In the genomic region with DNA sequence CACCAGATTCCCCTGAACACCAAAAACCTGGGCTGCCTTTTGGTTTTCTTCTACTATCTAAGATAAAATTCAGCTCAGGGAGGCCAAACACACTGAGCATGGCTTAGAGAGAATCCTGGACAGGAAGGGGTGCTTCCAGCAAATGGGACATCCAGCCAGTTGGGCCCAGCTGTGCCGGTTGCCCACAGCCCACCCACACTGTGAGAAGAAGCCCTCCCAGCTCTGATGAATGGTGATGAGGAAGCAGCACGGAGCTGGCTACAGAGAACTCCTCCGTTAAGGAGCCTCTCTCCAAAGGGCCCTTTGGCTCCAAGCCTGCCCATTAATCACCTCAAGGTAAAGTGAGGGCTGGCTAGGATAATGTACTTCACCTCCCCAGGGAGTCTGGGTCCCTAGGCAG, we compare ENCODE assay signal across 19 cellular contexts. TPM values are rescaled to one million over a fixed set of nuclear protein-coding genes. Genes with fewer than 3 reads are reported as not detected.
DNase-seq lines count a peak whose midpoint lies in the region; ATAC-seq lines count a peak whose summit lies in the region.
"Had no signal": no experiment of that assay in that cellular context is flagged by ENCODE, and none has a peak within 500 bp of the region (broad histone marks: within the 10 kb centered on the region; RNA-seq: fewer than 3 reads in every experiment).

No MANE protein-coding gene starts in this region.

- intact Hi-C loops in dendritic cell treated with granulocyte-macrophage colony-stimulating factor and Interleukin-4, amounts not matched to agents 40 ng/mL and 50 ng/mL, for 4 days (cut with micrococcal nuclease), result no loop called here
- intact Hi-C loops in activated CD4-positive, alpha-beta T cell treated with anti-CD3 and anti-CD28 coated beads, Interleukin-2, amount 10 ng/mL, durations not matched to agents 24 days and 14 days (cut with micrococcal nuclease), result no loop called here

- H3K4me3 ChIP-seq in urinary bladder (ENCODE audit: low read depth, low read length), result no peak overlapping the region
- H3K4me3 ChIP-seq: BLaER1, GM23248 had no signal

- no peak for ATAC-seq in activated CD8-positive, alpha-beta memory T cell treated with anti-CD3 and anti-CD28 coated beads, Interleukin-2, amount 10 ng/mL, durations not matched to agents 7 days and 5 days

- no peaks in the 10 kb centered on the region for H3K36me3 ChIP-seq in urinary bladder (ENCODE audit: insufficient read depth)
- H3K36me3 ChIP-seq: BLaER1 had no signal

- H3K4me1 ChIP-seq in urinary bladder (ENCODE audit: insufficient read depth), result peaks cover 2% of the 10 kb centered on the region
- H3K4me1 ChIP-seq: BLaER1 had no signal

- no peaks in the 10 kb centered on the region for H3K9me3 Mint-ChIP-seq in activated CD8-positive, alpha-beta memory T cell treated with anti-CD3 and anti-CD28 coated beads, Interleukin-2, amount 10 ng/mL, durations not matched to agents 7 days and 5 days (ENCODE audit: low read depth)
- H3K9me3 Mint-ChIP-seq in dendritic cell treated with granulocyte-macrophage colony-stimulating factor and Interleukin-4, amounts not matched to agents 40 ng/mL and 50 ng/mL, for 4 days, result no peaks in the 10 kb centered on the region
- H3K9me3 Mint-ChIP-seq in activated CD4-positive, alpha-beta T cell treated with anti-CD3 and anti-CD28 coated beads, Interleukin-2, amount 10 ng/mL, durations not matched to agents 24 days and 14 days, result no peaks in the 10 kb centered on the region
- H3K9me3 Mint-ChIP-seq: CD14-positive monocyte had no signal

- H3K36me3 Mint-ChIP-seq in activated CD8-positive, alpha-beta memory T cell treated with anti-CD3 and anti-CD28 coated beads, Interleukin-2, amount 10 ng/mL, durations not matched to agents 7 days and 5 days, result no peaks in the 10 kb centered on the region
- H3K36me3 Mint-ChIP-seq in dendritic cell treated with granulocyte-macrophage colony-stimulating factor and Interleukin-4, amounts not matched to agents 40 ng/mL and 50 ng/mL, for 4 days (ENCODE audit: low read depth), result peaks cover 88% of the 10 kb centered on the region
- H3K36me3 Mint-ChIP-seq in activated CD4-positive, alpha-beta T cell treated with anti-CD3 and anti-CD28 coated beads, Interleukin-2, amount 10 ng/mL, durations not matched to agents 24 days and 14 days (ENCODE audit: low read depth), result no peaks in the 10 kb centered on the region
- H3K36me3 Mint-ChIP-seq: CD4-positive, alpha-beta memory T cell had no signal

- no peak overlapping the region for H3K27ac Mint-ChIP-seq in activated CD8-positive, alpha-beta memory T cell treated with anti-CD3 and anti-CD28 coated beads, Interleukin-2, amount 10 ng/mL, durations not matched to agents 7 days and 5 days
- peak overlapping the region; percentile 22 for H3K27ac Mint-ChIP-seq in dendritic cell treated with granulocyte-macrophage colony-stimulating factor and Interleukin-4, amounts not matched to agents 40 ng/mL and 50 ng/mL, for 4 days
- H3K27ac Mint-ChIP-seq in activated CD4-positive, alpha-beta T cell treated with anti-CD3 and anti-CD28 coated beads, Interleukin-2, amount 10 ng/mL, durations not matched to agents 24 days and 14 days, result no peak overlapping the region
- H3K27ac Mint-ChIP-seq: CD14-positive monocyte; CD4-positive, alpha-beta memory T cell had no signal

- H3K4me1 Mint-ChIP-seq in activated CD8-positive, alpha-beta memory T cell treated with anti-CD3 and anti-CD28 coated beads, Interleukin-2, amount 10 ng/mL, durations not matched to agents 7 days and 5 days, result no peaks in the 10 kb centered on the region
- H3K4me1 Mint-ChIP-seq in dendritic cell treated with granulocyte-macrophage colony-stimulating factor and Interleukin-4, amounts not matched to agents 40 ng/mL and 50 ng/mL, for 4 days (ENCODE audit: low read depth), result peaks cover 38% of the 10 kb centered on the region
- H3K4me1 Mint-ChIP-seq in activated CD4-positive, alpha-beta T cell treated with anti-CD3 and anti-CD28 coated beads, Interleukin-2, amount 10 ng/mL, durations not matched to agents 24 days and 14 days, result no peaks in the 10 kb centered on the region
- H3K4me1 Mint-ChIP-seq: CD14-positive monocyte; CD4-positive, alpha-beta memory T cell had no signal

- WGBS in urinary bladder, result 40% methylated on average over 3 of the region's 3 CpGs

- H3K27ac ChIP-seq in urinary bladder (ENCODE audit: low read depth), result peak overlapping the region; percentile 29
- H3K27ac ChIP-seq: BLaER1, GM23248 had no signal

- peak; percentile 3 for DNase-seq in activated CD8-positive, alpha-beta memory T cell treated with anti-CD3 and anti-CD28 coated beads, Interleukin-2, amount 10 ng/mL, durations not matched to agents 7 days and 5 days
- no peak for DNase-seq in activated CD8-positive, alpha-beta memory T cell treated with anti-CD3 and anti-CD28 coated beads for 24 hours
- DNase-seq in mesenteric fat pad (ENCODE audit: low spot score), result peak; percentile 49
- no peak for DNase-seq in SW480 (ENCODE audit: low spot score)
- no peak for DNase-seq in activated CD4-positive, alpha-beta T cell treated with anti-CD3 and anti-CD28 coated beads, Interleukin-2, amount 10 ng/mL, durations not matched to agents 24 days and 14 days
- DNase-seq: 8988T; CD4-positive, alpha-beta memory T cell; DMS153; DMS79; GDM1; GM23248; HCEC 1CT had no signal

- CTCF ChIA-PET in activated CD8-positive, alpha-beta memory T cell treated with anti-CD3 and anti-CD28 coated beads, Interleukin-2, amount 10 ng/mL, durations not matched to agents 7 days and 5 days (lab: Charles Lee), result interaction anchor here (1.3 kb wide), 1 partner anchor 125 kb away, joined by 3 read pairs; no protein-coding TSS in a partner anchor

- H3K27me3 Mint-ChIP-seq in activated CD8-positive, alpha-beta memory T cell treated with anti-CD3 and anti-CD28 coated beads, Interleukin-2, amount 10 ng/mL, durations not matched to agents 7 days and 5 days, result peaks cover 12% of the 10 kb centered on the region
- no peaks in the 10 kb centered on the region for H3K27me3 Mint-ChIP-seq in dendritic cell treated with granulocyte-macrophage colony-stimulating factor and Interleukin-4, amounts not matched to agents 40 ng/mL and 50 ng/mL, for 4 days
- peaks cover 7% of the 10 kb centered on the region for H3K27me3 Mint-ChIP-seq in activated CD4-positive, alpha-beta T cell treated with anti-CD3 and anti-CD28 coated beads, Interleukin-2, amount 10 ng/mL, durations not matched to agents 24 days and 14 days

- no peak overlapping the region for H3K4me3 Mint-ChIP-seq in activated CD8-positive, alpha-beta memory T cell treated with anti-CD3 and anti-CD28 coated beads, Interleukin-2, amount 10 ng/mL, durations not matched to agents 7 days and 5 days
- H3K4me3 Mint-ChIP-seq in dendritic cell treated with granulocyte-macrophage colony-stimulating factor and Interleukin-4, amounts not matched to agents 40 ng/mL and 50 ng/mL, for 4 days, result no peak overlapping the region
- H3K4me3 Mint-ChIP-seq in activated CD4-positive, alpha-beta T cell treated with anti-CD3 and anti-CD28 coated beads, Interleukin-2, amount 10 ng/mL, durations not matched to agents 24 days and 14 days, result no peak overlapping the region
- H3K4me3 Mint-ChIP-seq: CD14-positive monocyte; CD4-positive, alpha-beta memory T cell had no signal

RNA-seq across cellular contexts. Expression of a gene that starts 15.9 kb away (rescaled TPM):
- total RNA-seq in activated CD8-positive, alpha-beta memory T cell treated with anti-CD3 and anti-CD28 coated beads, Interleukin-2, amount 10 ng/mL, durations not matched to agents 7 days and 5 days, result not detected
- total RNA-seq in mesenteric fat pad, result not detected
- 0.32 TPM for total RNA-seq in urinary bladder
- 0.47 TPM for polyA plus RNA-seq in urinary bladder
- not detected in 2 replicates for total RNA-seq in activated CD4-positive, alpha-beta T cell treated with anti-CD3 and anti-CD28 coated beads, Interleukin-2, amount 10 ng/mL, durations not matched to agents 24 days and 14 days
- total RNA-seq: A673; CD4-positive, alpha-beta memory T cell; Daoy; GM23248 had no signal
- polyA plus RNA-seq: AG04450; CD14-positive monocyte; CD4-positive, alpha-beta memory T cell; GM23248 had no signal

Comparison
In these comparisons a context has a peak if more than half of its experiments do, and no peak if none do; other contexts are left out.
1. DNase-seq: peak in activated CD8-positive, alpha-beta memory T cell treated with anti-CD3 and anti-CD28 coated beads, Interleukin-2, amount 10 ng/mL, durations not matched to agents 7 days and 5 days (single experiment) and mesenteric fat pad (single experiment); none in activated CD8-positive, alpha-beta memory T cell treated with anti-CD3 and anti-CD28 coated beads for 24 hours (single experiment), SW480 (single experiment) and activated CD4-positive, alpha-beta T cell treated with anti-CD3 and anti-CD28 coated beads, Interleukin-2, amount 10 ng/mL, durations not matched to agents 24 days and 14 days (single experiment).